1 cellular context compared by ENCODE assay signal in the genomic region with DNA sequence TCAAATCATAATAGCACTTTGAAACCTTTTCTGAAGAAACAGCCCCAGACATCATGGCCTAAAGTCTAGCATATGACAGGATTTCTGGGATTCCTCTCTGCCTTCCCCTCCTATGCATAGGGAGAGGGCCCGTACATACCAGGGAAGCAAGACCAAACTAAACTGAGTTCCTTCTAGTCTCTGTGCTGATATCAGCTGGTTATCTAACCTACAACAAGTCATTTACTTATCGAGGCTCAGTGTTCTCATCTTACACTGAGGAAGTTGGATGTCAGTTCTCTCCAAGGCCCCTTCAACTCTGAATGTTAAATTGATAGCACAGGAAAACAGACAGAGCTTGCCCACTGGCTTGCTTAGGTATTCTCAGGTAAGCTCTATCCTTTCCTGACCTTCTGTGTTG.
TF ChIP-seq lines count a peak whose summit lies in the region.

No MANE protein-coding gene starts in this region.

TF ChIP-seq in WTC11, 78 proteins besides CTCF, POLR2A, EP300 and RAD21 (continued from another document):
- TF ChIP-seq, protein P1, sequence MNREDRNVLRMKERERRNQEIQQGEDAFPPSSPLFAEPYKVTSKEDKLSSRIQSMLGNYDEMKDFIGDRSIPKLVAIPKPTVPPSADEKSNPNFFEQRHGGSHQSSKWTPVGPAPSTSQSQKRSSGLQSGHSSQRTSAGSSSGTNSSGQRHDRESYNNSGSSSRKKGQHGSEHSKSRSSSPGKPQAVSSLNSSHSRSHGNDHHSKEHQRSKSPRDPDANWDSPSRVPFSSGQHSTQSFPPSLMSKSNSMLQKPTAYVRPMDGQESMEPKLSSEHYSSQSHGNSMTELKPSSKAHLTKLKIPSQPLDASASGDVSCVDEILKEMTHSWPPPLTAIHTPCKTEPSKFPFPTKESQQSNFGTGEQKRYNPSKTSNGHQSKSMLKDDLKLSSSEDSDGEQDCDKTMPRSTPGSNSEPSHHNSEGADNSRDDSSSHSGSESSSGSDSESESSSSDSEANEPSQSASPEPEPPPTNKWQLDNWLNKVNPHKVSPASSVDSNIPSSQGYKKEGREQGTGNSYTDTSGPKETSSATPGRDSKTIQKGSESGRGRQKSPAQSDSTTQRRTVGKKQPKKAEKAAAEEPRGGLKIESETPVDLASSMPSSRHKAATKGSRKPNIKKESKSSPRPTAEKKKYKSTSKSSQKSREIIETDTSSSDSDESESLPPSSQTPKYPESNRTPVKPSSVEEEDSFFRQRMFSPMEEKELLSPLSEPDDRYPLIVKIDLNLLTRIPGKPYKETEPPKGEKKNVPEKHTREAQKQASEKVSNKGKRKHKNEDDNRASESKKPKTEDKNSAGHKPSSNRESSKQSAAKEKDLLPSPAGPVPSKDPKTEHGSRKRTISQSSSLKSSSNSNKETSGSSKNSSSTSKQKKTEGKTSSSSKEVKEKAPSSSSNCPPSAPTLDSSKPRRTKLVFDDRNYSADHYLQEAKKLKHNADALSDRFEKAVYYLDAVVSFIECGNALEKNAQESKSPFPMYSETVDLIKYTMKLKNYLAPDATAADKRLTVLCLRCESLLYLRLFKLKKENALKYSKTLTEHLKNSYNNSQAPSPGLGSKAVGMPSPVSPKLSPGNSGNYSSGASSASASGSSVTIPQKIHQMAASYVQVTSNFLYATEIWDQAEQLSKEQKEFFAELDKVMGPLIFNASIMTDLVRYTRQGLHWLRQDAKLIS (CRISPR knock-in tag; IDR thresholded peaks at IDR 0.05; ENCODE audit: borderline replicate concordance) = no peak
- no peak for TF ChIP-seq AR (CRISPR knock-in tag; IDR thresholded peaks at IDR 0.05)
- no peak for TF ChIP-seq ESRRA (CRISPR knock-in tag; IDR thresholded peaks at IDR 0.05; ENCODE audit: borderline replicate concordance)
- no peak for TF ChIP-seq ELF4 (CRISPR knock-in tag; IDR thresholded peaks at IDR 0.05; ENCODE audit: low read depth)
TF ChIP-seq in WTC11: peak in this region for 0.
